In genomic region chr5:40827479-40827977, GRCh38 we compare ENCODE assay signal across 17 cellular contexts. TPM values are rescaled to one million over a fixed set of nuclear protein-coding genes. Genes with fewer than 3 reads are reported as not detected.
DNase-seq lines count a peak whose midpoint lies in the region; ATAC-seq and TF ChIP-seq lines count a peak whose summit lies in the region.
"Had no signal": no experiment of that assay in that cellular context is flagged by ENCODE, and none has a peak within 500 bp of the region (broad histone marks: within the 10 kb centered on the region; RNA-seq: fewer than 3 reads in every experiment).

No MANE protein-coding gene starts in this region.

- H3K4me1 ChIP-seq in cardiac muscle cell (ENCODE audit: low read depth) = peaks cover 1% of the 10 kb centered on the region
- H3K4me1 ChIP-seq in smooth muscle cell (ENCODE audit: low read depth) = peaks cover 8% of the 10 kb centered on the region
- H3K4me1 ChIP-seq: left ventricle myocardium inferior had no signal

- H3K36me3 Mint-ChIP-seq in HFFc6 (ENCODE audit: low read depth) = peaks cover 57% of the 10 kb centered on the region
- H3K36me3 Mint-ChIP-seq in activated naive CD8-positive, alpha-beta T cell treated with anti-CD3 and anti-CD28 coated beads, Interleukin-2, amount 10 ng/mL, durations not matched to agents 7 days and 5 days = peaks cover 52% of the 10 kb centered on the region

- peaks cover 51% of the 10 kb centered on the region for H3K4me1 Mint-ChIP-seq in HFFc6 (ENCODE audit: low read depth)
- peaks cover 39% of the 10 kb centered on the region for H3K4me1 Mint-ChIP-seq in activated naive CD8-positive, alpha-beta T cell treated with anti-CD3 and anti-CD28 coated beads, Interleukin-2, amount 10 ng/mL, durations not matched to agents 7 days and 5 days

- H2AFZ ChIP-seq in smooth muscle cell (ENCODE audit: low read depth) = no peak overlapping the region
- H2AFZ ChIP-seq: hepatocyte had no signal

- intact Hi-C loops in left ventricle myocardium superior (cut with micrococcal nuclease) = no loop called here

- H3K4me3 ChIP-seq in cardiac muscle cell = no peak overlapping the region
- H3K4me3 ChIP-seq in smooth muscle cell = no peak overlapping the region
- H3K4me3 ChIP-seq: hepatocyte, left ventricle myocardium inferior, upper lobe of left lung had no signal

- POLR2A ChIA-PET in activated naive CD8-positive, alpha-beta T cell treated with anti-CD3 and anti-CD28 coated beads, Interleukin-2, amount 10 ng/mL, durations not matched to agents 7 days and 5 days (lab: Charles Lee) = no interaction called here

- H3K36me3 ChIP-seq in cardiac muscle cell (peaks cover 65% of the 10 kb centered on the region), smooth muscle cell (ENCODE audit: low read depth) (peaks cover 25% of the 10 kb centered on the region)

- H3K9me3 ChIP-seq in cardiac muscle cell (ENCODE audit: low read depth) = no peaks in the 10 kb centered on the region
- H3K9me3 ChIP-seq in smooth muscle cell (replicated peaks; ENCODE audit: low read depth) = no peaks in the 10 kb centered on the region
- H3K9me3 ChIP-seq: left ventricle myocardium inferior, upper lobe of left lung had no signal

- no peak overlapping the region; the same call in 1 of the 2 replicates for H3K4me3 Mint-ChIP-seq in HFFc6
- H3K4me3 Mint-ChIP-seq in activated naive CD8-positive, alpha-beta T cell treated with anti-CD3 and anti-CD28 coated beads, Interleukin-2, amount 10 ng/mL, durations not matched to agents 7 days and 5 days = no peak overlapping the region
- H3K4me3 Mint-ChIP-seq: activated CD4-positive, alpha-beta T cell treated with anti-CD3 and anti-CD28 coated beads, Interleukin-2, amount 10 ng/mL, durations not matched to agents 7 days and 5 days had no signal

- no peak for TF ChIP-seq CTCF in cardiac muscle cell (IDR thresholded peaks at IDR 0.05; ENCODE audit: low read depth, low read length)
- TF ChIP-seq CTCF in HFFc6 (IDR thresholded peaks at IDR 0.05) = no peak
- no peak for TF ChIP-seq CTCF in smooth muscle cell (IDR thresholded peaks at IDR 0.05; ENCODE audit: borderline replicate concordance, insufficient read depth, poor library complexity, severe bottlenecking)

- peaks cover 11% of the 10 kb centered on the region for H3K79me2 ChIP-seq in smooth muscle cell (ENCODE audit: low read depth)

- H3K4me2 ChIP-seq in smooth muscle cell = no peak overlapping the region
- H3K4me2 ChIP-seq: hepatocyte had no signal

- peaks cover 72% of the 10 kb centered on the region for H4K20me1 ChIP-seq in smooth muscle cell (ENCODE audit: low read depth)

- H3K27me3 ChIP-seq in cardiac muscle cell = no peaks in the 10 kb centered on the region
- no peaks in the 10 kb centered on the region for H3K27me3 ChIP-seq in smooth muscle cell (ENCODE audit: low read depth)
- H3K27me3 ChIP-seq: hepatocyte, upper lobe of left lung had no signal

- H3K9ac ChIP-seq in smooth muscle cell (ENCODE audit: low read depth) = no peak overlapping the region

- H3F3A ChIP-seq in smooth muscle cell (ENCODE audit: low read depth) = peaks cover 29% of the 10 kb centered on the region

- 95% methylated on average over 9 of the region's 9 CpGs for WGBS in smooth muscle cell (ENCODE audit: low lambda C conversion rate)

- H3K9me3 Mint-ChIP-seq in HFFc6 = no peaks in the 10 kb centered on the region
- H3K9me3 Mint-ChIP-seq in activated naive CD8-positive, alpha-beta T cell treated with anti-CD3 and anti-CD28 coated beads, Interleukin-2, amount 10 ng/mL, durations not matched to agents 7 days and 5 days = no peaks in the 10 kb centered on the region
- H3K9me3 Mint-ChIP-seq: activated CD4-positive, alpha-beta T cell treated with anti-CD3 and anti-CD28 coated beads, Interleukin-2, amount 10 ng/mL, durations not matched to agents 7 days and 5 days had no signal

- no peak for DNase-seq in cardiac muscle cell (ENCODE audit: low read depth in 1 of 2, low spot score in 1 of 2)
- DNase-seq in left ventricle myocardium superior = no peak
- DNase-seq in HFFc6 = no peak
- no peak for DNase-seq in activated naive CD8-positive, alpha-beta T cell treated with anti-CD3 and anti-CD28 coated beads, Interleukin-2, amount 10 ng/mL, durations not matched to agents 7 days and 5 days
- DNase-seq in smooth muscle cell (lab: John Stamatoyannopoulos, UW; ENCODE audit: unreplicated experiment) = no peak
- no peak for DNase-seq in H4 (ENCODE audit: low spot score)
- DNase-seq in NCI-H345 (lab: John Stamatoyannopoulos, UW) = no peak
- DNase-seq: activated CD4-positive, alpha-beta T cell treated with anti-CD3 and anti-CD28 coated beads, Interleukin-2, amount 10 ng/mL, durations not matched to agents 7 days and 5 days; amniotic stem cell; erythroblast; foreskin melanocyte; left ventricle myocardium inferior; MM.1S; nucleus accumbens; stimulated activated CD4-positive, alpha-beta T cell treated with anti-CD3 and anti-CD28 coated beads, Interleukin-4, amount 100 ng/mL, for 1 hour; upper lobe of left lung had no signal

- no peak for ATAC-seq in left ventricle myocardium superior
- no peak for ATAC-seq in activated naive CD8-positive, alpha-beta T cell treated with anti-CD3 and anti-CD28 coated beads, Interleukin-2, amount 10 ng/mL, durations not matched to agents 7 days and 5 days (ENCODE audit: low read depth)

- peak overlapping the region; percentile 61 for H3K27ac ChIP-seq in cardiac muscle cell
- H3K27ac ChIP-seq in smooth muscle cell (ENCODE audit: low read depth) = peak overlapping the region; percentile 21
- H3K27ac ChIP-seq: hepatocyte, left ventricle myocardium inferior, upper lobe of left lung had no signal

- peak overlapping the region; percentile 64 for H3K27ac Mint-ChIP-seq in HFFc6
- H3K27ac Mint-ChIP-seq in activated naive CD8-positive, alpha-beta T cell treated with anti-CD3 and anti-CD28 coated beads, Interleukin-2, amount 10 ng/mL, durations not matched to agents 7 days and 5 days = peak overlapping the region; percentile 71

- H3K27me3 Mint-ChIP-seq in HFFc6 (ENCODE audit: insufficient read depth) = peaks cover 20% of the 10 kb centered on the region
- no peaks in the 10 kb centered on the region for H3K27me3 Mint-ChIP-seq in activated naive CD8-positive, alpha-beta T cell treated with anti-CD3 and anti-CD28 coated beads, Interleukin-2, amount 10 ng/mL, durations not matched to agents 7 days and 5 days
- H3K27me3 Mint-ChIP-seq: activated CD4-positive, alpha-beta T cell treated with anti-CD3 and anti-CD28 coated beads, Interleukin-2, amount 10 ng/mL, durations not matched to agents 7 days and 5 days had no signal

RNA-seq across cellular contexts. Expression of gene RPL37, which starts 7.5 kb away (rescaled TPM):
- 115 and 181 TPM in 2 replicates for total RNA-seq in cardiac muscle cell
- polyA plus RNA-seq in cardiac muscle cell = 473 and 553 TPM in 2 replicates
- 619 TPM for total RNA-seq in left ventricle myocardium superior
- total RNA-seq in HFFc6 (2021; fragmentation: NEBNext Ultra II Directional; extraction: Animal tissue kit (Norgen Biotek cat#: 25700)) = 1,000 to 10,000 TPM in 4 of 6 experiments, 100 to 1,000 TPM in 2; 854 to 1,142 (median 1,034) TPM
- total RNA-seq in activated naive CD8-positive, alpha-beta T cell treated with anti-CD3 and anti-CD28 coated beads, Interleukin-2, amount 10 ng/mL, durations not matched to agents 7 days and 5 days = 1,000 to 10,000 TPM; 1,700 to 1,758 TPM
- 168 and 228 TPM in 2 replicates for total RNA-seq in smooth muscle cell
- 594 and 697 TPM in 2 replicates for polyA plus RNA-seq in smooth muscle cell
- total RNA-seq in H4 (2014; rRNA removed; shearing (Covaris generic)) = 104 and 179 TPM in 2 replicates

RNA-seq across cellular contexts. Expression of gene CARD6, which starts 13.6 kb away (rescaled TPM):
- total RNA-seq in cardiac muscle cell (0.11 and 0.12 TPM in 2 replicates), left ventricle myocardium superior (6.4 TPM), smooth muscle cell (0.90 and 0.99 TPM in 2 replicates)
- polyA plus RNA-seq in cardiac muscle cell (0.06 and 0.32 TPM in 2 replicates), smooth muscle cell (0.43 and 0.76 TPM in 2 replicates)
- total RNA-seq in HFFc6 (2021; fragmentation: NEBNext Ultra II Directional; extraction: Animal tissue kit (Norgen Biotek cat#: 25700)) = 1 to 10 TPM; 1.4 to 3.7 (median 3.4) TPM
- 1 to 10 TPM; 3.5 to 4.4 TPM for total RNA-seq in activated naive CD8-positive, alpha-beta T cell treated with anti-CD3 and anti-CD28 coated beads, Interleukin-2, amount 10 ng/mL, durations not matched to agents 7 days and 5 days
- 7.2 and 8.3 TPM in 2 replicates for total RNA-seq in H4 (2014; rRNA removed; shearing (Covaris generic))

RNA-seq across cellular contexts. Expression of gene PRKAA1, which starts 29.4 kb away (rescaled TPM):
- total RNA-seq in cardiac muscle cell (21.5 and 26.1 TPM in 2 replicates), left ventricle myocardium superior (35.9 TPM), smooth muscle cell (50.1 and 64.1 TPM in 2 replicates)
- polyA plus RNA-seq in cardiac muscle cell (22.6 and 29.3 TPM in 2 replicates), smooth muscle cell (18.6 and 23.8 TPM in 2 replicates)
- total RNA-seq in HFFc6 (2021; fragmentation: NEBNext Ultra II Directional; extraction: Animal tissue kit (Norgen Biotek cat#: 25700)) = 100 to 1,000 TPM in 1 of 6 experiments, 10 to 100 TPM in 5; 81.7 to 103 (median 88.3) TPM
- 10 to 100 TPM; 86.4 to 86.7 TPM for total RNA-seq in activated naive CD8-positive, alpha-beta T cell treated with anti-CD3 and anti-CD28 coated beads, Interleukin-2, amount 10 ng/mL, durations not matched to agents 7 days and 5 days
- 47.1 and 75.6 TPM in 2 replicates for total RNA-seq in H4 (2014; rRNA removed; shearing (Covaris generic))
